ENCODE assay signal across 24 cellular contexts in genomic region chr12:60255044-60255443, GRCh38.
"Had no signal": no experiment of that assay in that cellular context is flagged by ENCODE, and none has a peak within 500 bp of the region (broad histone marks: within the 10 kb centered on the region; RNA-seq: fewer than 3 reads in every experiment).

No MANE protein-coding gene starts in this region.

- H3K4me3 ChIP-seq: colonic mucosa, coronary artery, dorsolateral prefrontal cortex, esophagus muscularis mucosa, esophagus squamous epithelium, gastrocnemius medialis, gastroesophageal sphincter, heart left ventricle, heart right ventricle had no signal

- H3K27me3 ChIP-seq: colonic mucosa, dorsolateral prefrontal cortex, esophagus muscularis mucosa, esophagus squamous epithelium, foreskin keratinocyte, gastrocnemius medialis, gastroesophageal sphincter, heart left ventricle, heart right ventricle had no signal

- H3K27ac ChIP-seq: colonic mucosa, coronary artery, dorsolateral prefrontal cortex, epithelial cell of prostate, esophagus muscularis mucosa, esophagus squamous epithelium, foreskin keratinocyte, gastrocnemius medialis, gastroesophageal sphincter, heart left ventricle, heart right ventricle had no signal

- ATAC-seq: effector memory CD8-positive, alpha-beta T cell; esophagus mucosa; foreskin keratinocyte; gastrocnemius medialis; gastroesophageal sphincter; heart left ventricle; heart right ventricle had no signal

- H3K36me3 ChIP-seq: colonic mucosa, esophagus muscularis mucosa, esophagus squamous epithelium, gastrocnemius medialis, gastroesophageal sphincter, heart left ventricle, heart right ventricle had no signal

- DNase-seq: colonic mucosa; cortex of kidney; dermis blood vessel endothelial cell; dorsolateral prefrontal cortex; effector CD4-positive, alpha-beta T cell; effector CD8-positive, alpha-beta T cell; effector memory CD4-positive, alpha-beta T cell; effector memory CD8-positive, alpha-beta T cell; endodermal cell; erythroblast; esophagus squamous epithelium; foreskin fibroblast; foreskin keratinocyte; foreskin melanocyte; gastrocnemius medialis; glutamatergic neuron; head of caudate nucleus; heart left ventricle; heart right ventricle had no signal

- H3K9me3 ChIP-seq: colonic mucosa, esophagus muscularis mucosa, esophagus squamous epithelium, gastrocnemius medialis, gastroesophageal sphincter, heart left ventricle, heart right ventricle had no signal
